In the genomic region with DNA sequence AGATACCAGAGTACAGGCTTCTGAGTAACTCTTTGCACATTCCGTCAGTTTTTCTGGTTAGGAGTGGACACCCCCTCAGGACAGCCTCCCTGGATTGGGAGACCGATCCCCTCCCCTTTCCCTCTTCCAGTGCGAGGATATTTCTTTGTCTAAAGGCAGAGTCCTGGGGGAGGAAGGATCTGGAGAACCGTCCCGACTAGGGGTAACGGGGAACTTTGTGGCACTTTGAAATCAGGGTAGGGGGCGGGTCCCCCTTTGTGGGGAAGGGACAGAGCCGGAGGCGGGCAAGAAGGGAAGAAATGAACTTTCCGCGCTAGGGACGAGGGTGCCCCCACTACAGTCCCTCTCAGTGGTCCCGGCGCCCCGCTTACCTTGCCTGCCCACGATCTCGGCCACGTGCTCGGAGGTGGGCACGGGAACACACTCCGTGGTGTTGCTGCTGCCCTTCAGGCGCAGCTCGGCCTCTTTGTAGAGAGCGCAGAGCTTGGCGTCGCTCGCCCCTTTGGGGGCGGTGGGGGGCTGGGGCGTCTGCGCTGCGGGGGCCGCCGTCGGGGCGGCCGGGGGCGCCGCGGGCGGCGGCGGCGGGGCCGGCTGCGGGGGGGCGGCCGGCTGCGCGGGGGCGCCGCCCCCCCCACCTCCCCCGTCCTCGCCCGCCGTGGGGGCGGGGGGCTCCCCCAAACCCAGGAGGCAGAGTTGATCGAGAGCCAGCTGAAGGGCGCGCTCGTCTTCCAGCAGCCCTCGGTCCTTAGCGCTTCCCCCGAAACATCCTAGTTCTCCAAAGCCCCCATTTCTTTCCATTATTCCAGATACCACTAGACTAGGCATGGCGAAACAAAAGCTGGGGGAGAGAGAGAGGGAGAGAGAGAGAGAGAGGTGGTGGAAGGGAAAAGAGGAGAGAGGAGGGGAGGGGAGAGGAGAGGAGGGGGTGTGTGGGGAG, we compare ENCODE assay signal across 8 cellular contexts. TPM values are rescaled to one million over a fixed set of nuclear protein-coding genes. Genes with fewer than 3 reads are reported as not detected.
DNase-seq lines count a peak whose midpoint lies in the region; ATAC-seq, FAIRE-seq and TF ChIP-seq lines count a peak whose summit lies in the region.

No MANE protein-coding gene starts in this region.

- H2AFZ ChIP-seq in neuronal stem cell (ENCODE audit: low read length) = no peak overlapping the region

- POLR2A ChIA-PET in CD8-positive, alpha-beta T cell (lab: Charles Lee) = no interaction called here

- H3K23ac ChIP-seq in neuronal stem cell (ENCODE audit: low read depth, low read length, poor library complexity) = peak overlapping the region; percentile 89

- CTCF ChIA-PET in CD8-positive, alpha-beta T cell (lab: Charles Lee) = interaction anchor here (1.0 to 29.4 kb wide), 4 partner anchors 8 to 44 kb away, joined by 3 to 1057 read pairs (median 3); a partner anchor contains a TSS

- H3K79me1 ChIP-seq in neuronal stem cell (ENCODE audit: low read depth, low read length) = no peaks in the 10 kb centered on the region

- H2BK15ac ChIP-seq in neuronal stem cell (ENCODE audit: low read length) = peak overlapping the region; percentile 72

- FAIRE-seq in small intestine (lab: Jason Lieb, UNC) = no peak

- H3K9me3 Mint-ChIP-seq in CD8-positive, alpha-beta T cell = no peaks in the 10 kb centered on the region

- ATAC-seq in CD8-positive, alpha-beta T cell = no peak
- ATAC-seq in GM18907 (IDR thresholded peaks at IDR 0.05; ENCODE audit: unreplicated experiment) = no peak

- H3K27ac Mint-ChIP-seq in CD8-positive, alpha-beta T cell = no peak overlapping the region

- H2AK5ac ChIP-seq in neuronal stem cell (ENCODE audit: low read depth, low read length) = peak overlapping the region; percentile 98

- intact Hi-C loops in CD8-positive, alpha-beta T cell (cut with DNase I, micrococcal nuclease) = loop anchor here (1.0 kb wide), 3 partner anchors 27 to 201 kb away; a partner anchor contains a TSS
- intact Hi-C loops in colonic mucosa (cut with DNase I) = no loop called here
- intact Hi-C loops in head of caudate nucleus (cut with DNase I) = no loop called here

- no peak for TF ChIP-seq CTCF in CD8-positive, alpha-beta T cell (IDR thresholded peaks at IDR 0.05)
- no peak for TF ChIP-seq CTCF in colonic mucosa (IDR thresholded peaks at IDR 0.05)

- H3K4me3 ChIP-seq in CD8-positive, alpha-beta T cell (ENCODE audit: low read depth, low read length) = peak overlapping the region; percentile 88
- H3K4me3 ChIP-seq in colonic mucosa (peak overlapping the region; percentile 80), neuronal stem cell (ENCODE audit: low read length in 2 of 2) (peak overlapping the region; percentile 93 to 99), small intestine (ENCODE audit: low read depth in 1 of 2, low read length in 2 of 2) (peak overlapping the region in 1 of 2 donors; percentile 81)

- no CpG with 5 or more reads among the region's 64 CpGs for WGBS in neuronal stem cell (ENCODE audit: extremely low coverage in 2 of 2, insufficient read length in 2 of 2, insufficient replicate concordance in 1 of 2), 2 donors
- WGBS in small intestine, 3 donors = 4 to 10% (median 6%) methylated on average over 36 to 60 of the region's 64 CpGs

- peaks cover 3% of the 10 kb centered on the region for H3K27me3 ChIP-seq in CD8-positive, alpha-beta T cell (ENCODE audit: insufficient read depth, low read length)
- H3K27me3 ChIP-seq in colonic mucosa (no peaks in the 10 kb centered on the region), neuronal stem cell (ENCODE audit: control insufficient read depth in 3 of 3, insufficient read depth in 3 of 3, low read depth in 1 of 3, low read length in 3 of 3) (no peaks in the 10 kb centered on the region), small intestine (ENCODE audit: control insufficient read depth in 2 of 2, insufficient read depth in 2 of 2, low read length in 2 of 2) (no peaks in the 10 kb centered on the region)

- H2BK120ac ChIP-seq in neuronal stem cell (ENCODE audit: low read depth, low read length) = peak overlapping the region; percentile 7

- H3K18ac ChIP-seq in neuronal stem cell (ENCODE audit: low read length) = peak overlapping the region; percentile 100

- H3K4me2 ChIP-seq in neuronal stem cell (ENCODE audit: insufficient read depth, low read length, poor library complexity, severe bottlenecking) = peak overlapping the region; percentile 54

- H3K9ac ChIP-seq in colonic mucosa (ENCODE audit: low read depth in 2 of 2, low read length in 2 of 2) (peak overlapping the region; percentile 22 to 60), neuronal stem cell (ENCODE audit: low read depth, low read length, poor library complexity) (peak overlapping the region; percentile 100)

- H3K14ac ChIP-seq in neuronal stem cell (ENCODE audit: low read length) = no peak overlapping the region

- no peaks in the 10 kb centered on the region for H3K36me3 Mint-ChIP-seq in CD8-positive, alpha-beta T cell

- H3K4me1 ChIP-seq in CD8-positive, alpha-beta T cell (ENCODE audit: insufficient read depth, low read length) = peaks cover 13% of the 10 kb centered on the region
- H3K4me1 ChIP-seq in colonic mucosa (no peaks in the 10 kb centered on the region), neuronal stem cell (ENCODE audit: control insufficient read depth in 2 of 2, insufficient read depth in 1 of 2, low read depth in 1 of 2, low read length in 2 of 2) (peaks cover 38 to 45% of the 10 kb centered on the region in 2 donors), small intestine (ENCODE audit: control insufficient read depth in 2 of 2, insufficient read depth in 1 of 2, low read depth in 1 of 2, low read length in 1 of 2) (no peaks in the 10 kb centered on the region)

- H4K91ac ChIP-seq in neuronal stem cell (ENCODE audit: low read depth, low read length, poor library complexity) = peak overlapping the region; percentile 99

- H3K4ac ChIP-seq in neuronal stem cell (ENCODE audit: low read length) = peak overlapping the region; percentile 98

- H2BK12ac ChIP-seq in neuronal stem cell (ENCODE audit: low read length) = no peak overlapping the region

- H2BK5ac ChIP-seq in neuronal stem cell (ENCODE audit: low read length) = peak overlapping the region; percentile 82

- no peaks in the 10 kb centered on the region for H3K36me3 ChIP-seq in CD8-positive, alpha-beta T cell (ENCODE audit: insufficient read depth, low read length)
- H3K36me3 ChIP-seq in colonic mucosa (no peaks in the 10 kb centered on the region), neuronal stem cell (replicated peaks in 1 of 2; ENCODE audit: control insufficient read depth in 2 of 2, insufficient read depth in 2 of 2, low read length in 2 of 2) (peaks cover 12 to 46% of the 10 kb centered on the region in 2 donors), small intestine (ENCODE audit: control insufficient read depth in 2 of 2, insufficient read depth in 2 of 2, low read length in 2 of 2) (no peaks in the 10 kb centered on the region)

- H3K27me3 Mint-ChIP-seq in CD8-positive, alpha-beta T cell (ENCODE audit: low read depth) = peaks cover 25% of the 10 kb centered on the region

- no peak overlapping the region for H4K8ac ChIP-seq in neuronal stem cell (ENCODE audit: low read depth, low read length)

- H3K4me1 Mint-ChIP-seq in CD8-positive, alpha-beta T cell (ENCODE audit: low read depth) = peaks cover 7% of the 10 kb centered on the region

- peak overlapping the region; percentile 87 for H3K4me3 Mint-ChIP-seq in CD8-positive, alpha-beta T cell

- no peak overlapping the region for H3K27ac ChIP-seq in CD8-positive, alpha-beta T cell (ENCODE audit: low read depth, low read length)
- no peak overlapping the region for H3K27ac ChIP-seq in colonic mucosa
- peak overlapping the region; percentile 98 for H3K27ac ChIP-seq in neuronal stem cell (replicated peaks; ENCODE audit: low read length)
- H3K27ac ChIP-seq in small intestine (ENCODE audit: low read depth in 1 of 2, low read length in 1 of 2) = no peak overlapping the region

- H3K9me3 ChIP-seq in CD8-positive, alpha-beta T cell (ENCODE audit: low read length) = no peaks in the 10 kb centered on the region
- H3K9me3 ChIP-seq in colonic mucosa (no peaks in the 10 kb centered on the region), neuronal stem cell (replicated peaks in 1 of 2; ENCODE audit: control insufficient read depth in 2 of 2, insufficient read depth in 1 of 2, low read depth in 1 of 2, low read length in 2 of 2) (no peaks in the 10 kb centered on the region), small intestine (ENCODE audit: control insufficient read depth, low read depth) (no peaks in the 10 kb centered on the region)

- DNase-seq in CD8-positive, alpha-beta T cell = no peak
- DNase-seq in NCI-H1092 treated with DMSO at 0.1 percent for 48 hours (lab: John Stamatoyannopoulos, UW) = peak; percentile 60
- no peak for DNase-seq in colonic mucosa
- no peak for DNase-seq in neuronal stem cell (ENCODE audit: low spot score)
- no peak for DNase-seq in small intestine
- DNase-seq in HPDE6-E6E7 (ENCODE audit: extremely low spot score) = no peak
- no peak for DNase-seq in head of caudate nucleus

RNA-seq across cellular contexts. Expression of a gene that starts 0.8 kb away (rescaled TPM):
- under 1 TPM; 0.14 to 0.22 TPM for total RNA-seq in CD8-positive, alpha-beta T cell
- total RNA-seq in colonic mucosa = 1 to 10 TPM; 1.6 to 3.7 TPM
- polyA plus RNA-seq in neuronal stem cell (2013, experiment 1 of 2) = 72.9 TPM
- polyA plus RNA-seq in neuronal stem cell (2013, experiment 2 of 2) = 75.1 TPM
- 1 to 10 TPM in 1 of 3 donors, under 1 TPM in 2; under 0.01 to 1.5 (median 0.22) TPM for polyA plus RNA-seq in small intestine

RNA-seq across cellular contexts. Expression of a gene that starts 20.5 kb away (rescaled TPM):
- under 1 TPM; 0.38 to 0.86 TPM for total RNA-seq in CD8-positive, alpha-beta T cell
- 100 to 1,000 TPM; 213 TPM for total RNA-seq in colonic mucosa
- 3.3 TPM for polyA plus RNA-seq in neuronal stem cell (2013, experiment 1 of 2)
- polyA plus RNA-seq in neuronal stem cell (2013, experiment 2 of 2) = 3.4 TPM
- 100 to 1,000 TPM; 140 to 216 (median 140) TPM for polyA plus RNA-seq in small intestine

RNA-seq across cellular contexts. Expression of a gene that starts 26.9 kb away (rescaled TPM):
- total RNA-seq in CD8-positive, alpha-beta T cell = 1 to 10 TPM; 6.7 to 8.3 TPM
- total RNA-seq in colonic mucosa = 10 to 100 TPM; 69.4 to 83.9 TPM
- 81.9 TPM for polyA plus RNA-seq in neuronal stem cell (2013, experiment 1 of 2)
- 81.2 TPM for polyA plus RNA-seq in neuronal stem cell (2013, experiment 2 of 2)
- polyA plus RNA-seq in small intestine = 100 to 1,000 TPM; 132 to 226 (median 165) TPM

RNA-seq across cellular contexts. Expression of a gene that starts 27.8 kb away (rescaled TPM):
- 10 to 100 TPM in 1 of 2 experiments, 1 to 10 TPM in 1; 9.8 to 10.8 TPM for total RNA-seq in CD8-positive, alpha-beta T cell
- total RNA-seq in colonic mucosa = 10 to 100 TPM; 23.2 to 43.4 TPM
- 54.3 TPM for polyA plus RNA-seq in neuronal stem cell (2013, experiment 1 of 2)
- 51.2 TPM for polyA plus RNA-seq in neuronal stem cell (2013, experiment 2 of 2)
- polyA plus RNA-seq in small intestine = 10 to 100 TPM; 14.1 to 22.0 (median 18.8) TPM

RNA-seq across cellular contexts. Expression of a gene that starts 33.1 kb away (rescaled TPM):
- total RNA-seq in CD8-positive, alpha-beta T cell = 100 to 1,000 TPM; 281 to 298 TPM
- total RNA-seq in colonic mucosa = 100 to 1,000 TPM; 414 to 610 TPM
- 28.6 TPM for polyA plus RNA-seq in neuronal stem cell (2013, experiment 1 of 2)
- polyA plus RNA-seq in neuronal stem cell (2013, experiment 2 of 2) = 29.9 TPM
- polyA plus RNA-seq in small intestine = 100 to 1,000 TPM in 2 of 3 donors, 10 to 100 TPM in 1; 89.7 to 168 (median 101) TPM

Comparison
In these comparisons a context has a peak if more than half of its experiments do, and no peak if none do; other contexts are left out.
1. RNA of a gene that starts 20.5 kb away (total RNA-seq): 213 TPM in colonic mucosa; 0.38 to 0.86 TPM in CD8-positive, alpha-beta T cell; every median in the first group is over 100 times any median in the second.
2. RNA of a gene that starts 26.9 kb away (total RNA-seq): 69.4 to 83.9 TPM in colonic mucosa; 6.7 to 8.3 TPM in CD8-positive, alpha-beta T cell; every median in the first group is over 4 times any median in the second.
3. intact Hi-C loops: an anchor here in CD8-positive, alpha-beta T cell (1.0 kb wide); none called in colonic mucosa and head of caudate nucleus.